Comparison of ENCODE assay signal across 1 cellular context in genomic region chr19:58217069-58217481, GRCh38.
TF ChIP-seq lines count a peak whose summit lies in the region.

No MANE protein-coding gene starts in this region.

TF ChIP-seq in GM23338, 12 proteins besides CTCF, POLR2A, EP300 and RAD21 (continued from another document):
- TF ChIP-seq ZNF462 (CRISPR knock-in tag; IDR thresholded peaks at IDR 0.05) (no peak), JUNB (IDR thresholded peaks at IDR 0.05; ENCODE audit: unreplicated experiment) (no peak), NANOG (IDR thresholded peaks at IDR 0.05; ENCODE audit: borderline replicate concordance) (no peak), ZNF114 (CRISPR knock-in tag; IDR thresholded peaks at IDR 0.05) (no peak), STAT1 (IDR thresholded peaks at IDR 0.05; ENCODE audit: unreplicated experiment) (no peak), EZH2 (IDR thresholded peaks at IDR 0.05; ENCODE audit: low read depth, unreplicated experiment) (no peak), POLR2AphosphoS5 (IDR thresholded peaks at IDR 0.05; ENCODE audit: low read depth) (no peak), ZNF331 (CRISPR knock-in tag; IDR thresholded peaks at IDR 0.05; ENCODE audit: low read depth) (no peak)
- TF ChIP-seq, protein P1, sequence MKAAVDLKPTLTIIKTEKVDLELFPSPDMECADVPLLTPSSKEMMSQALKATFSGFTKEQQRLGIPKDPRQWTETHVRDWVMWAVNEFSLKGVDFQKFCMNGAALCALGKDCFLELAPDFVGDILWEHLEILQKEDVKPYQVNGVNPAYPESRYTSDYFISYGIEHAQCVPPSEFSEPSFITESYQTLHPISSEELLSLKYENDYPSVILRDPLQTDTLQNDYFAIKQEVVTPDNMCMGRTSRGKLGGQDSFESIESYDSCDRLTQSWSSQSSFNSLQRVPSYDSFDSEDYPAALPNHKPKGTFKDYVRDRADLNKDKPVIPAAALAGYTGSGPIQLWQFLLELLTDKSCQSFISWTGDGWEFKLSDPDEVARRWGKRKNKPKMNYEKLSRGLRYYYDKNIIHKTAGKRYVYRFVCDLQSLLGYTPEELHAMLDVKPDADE (IDR thresholded peaks at IDR 0.05): no peak
